2 cellular contexts compared by ENCODE assay signal in the genomic region with DNA sequence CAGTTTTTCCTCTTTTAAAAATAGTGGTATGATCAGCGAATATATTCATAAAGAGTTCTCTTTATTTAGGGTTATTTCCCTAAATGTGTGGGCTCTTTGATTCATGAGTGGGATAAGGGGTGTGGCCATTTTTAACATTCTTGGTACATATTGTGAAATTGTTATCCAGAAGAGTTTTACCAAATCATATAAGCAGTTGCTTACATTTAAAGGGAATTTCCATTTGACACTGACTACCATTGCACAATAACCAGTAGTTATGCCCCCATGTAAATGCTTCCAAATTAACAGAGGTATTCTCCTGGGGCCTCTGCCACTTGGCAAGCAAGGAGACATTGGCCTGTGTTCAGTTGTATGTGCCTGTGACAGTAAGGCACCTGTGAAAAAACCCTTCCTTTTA.
TF ChIP-seq lines count a peak whose summit lies in the region.

No MANE protein-coding gene starts in this region.

TF ChIP-seq in IMR-90, 13 proteins besides CTCF, POLR2A, EP300 and RAD21:
- TF ChIP-seq, protein P1, sequence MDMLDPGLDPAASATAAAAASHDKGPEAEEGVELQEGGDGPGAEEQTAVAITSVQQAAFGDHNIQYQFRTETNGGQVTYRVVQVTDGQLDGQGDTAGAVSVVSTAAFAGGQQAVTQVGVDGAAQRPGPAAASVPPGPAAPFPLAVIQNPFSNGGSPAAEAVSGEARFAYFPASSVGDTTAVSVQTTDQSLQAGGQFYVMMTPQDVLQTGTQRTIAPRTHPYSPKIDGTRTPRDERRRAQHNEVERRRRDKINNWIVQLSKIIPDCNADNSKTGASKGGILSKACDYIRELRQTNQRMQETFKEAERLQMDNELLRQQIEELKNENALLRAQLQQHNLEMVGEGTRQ (IDR thresholded peaks at IDR 0.05; ENCODE audit: low read depth, low read length) = no peak
- TF ChIP-seq CEBPB (IDR thresholded peaks at IDR 0.05; ENCODE audit: low read depth, low read length) = peak; percentile 65
- TF ChIP-seq FOS (IDR thresholded peaks at IDR 0.05; ENCODE audit: low read depth, low read length) = no peak
- TF ChIP-seq MAZ (IDR thresholded peaks at IDR 0.05; ENCODE audit: borderline replicate concordance, low read depth, low read length) = no peak
- no peak for TF ChIP-seq RCOR1 (IDR thresholded peaks at IDR 0.05; ENCODE audit: insufficient replicate concordance, low read length)
- TF ChIP-seq MXI1 (IDR thresholded peaks at IDR 0.05; ENCODE audit: borderline replicate concordance, low read depth, low read length) = no peak
- no peak for TF ChIP-seq CHD1 (IDR thresholded peaks at IDR 0.05; ENCODE audit: low read depth, low read length)
- TF ChIP-seq, protein P2, sequence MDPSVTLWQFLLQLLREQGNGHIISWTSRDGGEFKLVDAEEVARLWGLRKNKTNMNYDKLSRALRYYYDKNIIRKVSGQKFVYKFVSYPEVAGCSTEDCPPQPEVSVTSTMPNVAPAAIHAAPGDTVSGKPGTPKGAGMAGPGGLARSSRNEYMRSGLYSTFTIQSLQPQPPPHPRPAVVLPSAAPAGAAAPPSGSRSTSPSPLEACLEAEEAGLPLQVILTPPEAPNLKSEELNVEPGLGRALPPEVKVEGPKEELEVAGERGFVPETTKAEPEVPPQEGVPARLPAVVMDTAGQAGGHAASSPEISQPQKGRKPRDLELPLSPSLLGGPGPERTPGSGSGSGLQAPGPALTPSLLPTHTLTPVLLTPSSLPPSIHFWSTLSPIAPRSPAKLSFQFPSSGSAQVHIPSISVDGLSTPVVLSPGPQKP (IDR thresholded peaks at IDR 0.05; ENCODE audit: borderline replicate concordance, low read depth, low read length) = no peak

TF ChIP-seq in HepG2, 621 proteins besides CTCF, POLR2A, EP300 and RAD21:
- TF ChIP-seq, protein P3, sequence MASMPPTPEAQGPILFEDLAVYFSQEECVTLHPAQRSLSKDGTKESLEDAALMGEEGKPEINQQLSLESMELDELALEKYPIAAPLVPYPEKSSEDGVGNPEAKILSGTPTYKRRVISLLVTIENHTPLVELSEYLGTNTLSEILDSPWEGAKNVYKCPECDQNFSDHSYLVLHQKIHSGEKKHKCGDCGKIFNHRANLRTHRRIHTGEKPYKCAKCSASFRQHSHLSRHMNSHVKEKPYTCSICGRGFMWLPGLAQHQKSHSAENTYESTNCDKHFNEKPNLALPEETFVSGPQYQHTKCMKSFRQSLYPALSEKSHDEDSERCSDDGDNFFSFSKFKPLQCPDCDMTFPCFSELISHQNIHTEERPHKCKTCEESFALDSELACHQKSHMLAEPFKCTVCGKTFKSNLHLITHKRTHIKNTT (CRISPR knock-in tag; IDR thresholded peaks at IDR 0.05) = no peak
- peak; percentile 36; the same call in 1 of the 2 replicates for TF ChIP-seq CEBPB (IDR thresholded peaks at IDR 0.05; ENCODE audit: borderline replicate concordance, low read depth, low read length)
- TF ChIP-seq, protein P4, sequence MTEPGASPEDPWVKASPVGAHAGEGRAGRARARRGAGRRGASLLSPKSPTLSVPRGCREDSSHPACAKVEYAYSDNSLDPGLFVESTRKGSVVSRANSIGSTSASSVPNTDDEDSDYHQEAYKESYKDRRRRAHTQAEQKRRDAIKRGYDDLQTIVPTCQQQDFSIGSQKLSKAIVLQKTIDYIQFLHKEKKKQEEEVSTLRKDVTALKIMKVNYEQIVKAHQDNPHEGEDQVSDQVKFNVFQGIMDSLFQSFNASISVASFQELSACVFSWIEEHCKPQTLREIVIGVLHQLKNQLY (CRISPR knock-in tag; IDR thresholded peaks at IDR 0.05) = no peak
